In the genomic region with DNA sequence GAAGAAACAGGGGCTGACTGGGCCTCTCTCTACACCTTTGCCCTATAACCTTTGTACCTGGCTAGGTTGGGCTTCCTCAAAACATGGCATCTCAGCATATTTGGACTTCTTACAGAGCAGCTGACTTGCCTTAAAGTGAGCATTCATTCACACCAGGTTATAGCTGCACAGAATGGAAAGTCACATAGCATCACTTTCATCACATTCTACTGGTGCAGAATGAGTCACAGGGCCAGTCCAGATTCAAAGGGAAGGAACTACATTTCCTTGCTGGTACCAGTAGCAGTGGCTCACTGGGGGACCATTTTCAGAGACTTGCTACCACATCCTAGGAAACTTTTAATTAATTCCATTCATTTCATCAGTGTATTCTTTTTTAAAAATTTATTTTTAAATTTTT, we compare ENCODE assay signal across 1 cellular context.
TF ChIP-seq lines count a peak whose summit lies in the region.

No MANE protein-coding gene starts in this region.

TF ChIP-seq in GM12878, 131 proteins besides CTCF, POLR2A, EP300 and RAD21 (continued from another document):
- TF ChIP-seq, protein P1, sequence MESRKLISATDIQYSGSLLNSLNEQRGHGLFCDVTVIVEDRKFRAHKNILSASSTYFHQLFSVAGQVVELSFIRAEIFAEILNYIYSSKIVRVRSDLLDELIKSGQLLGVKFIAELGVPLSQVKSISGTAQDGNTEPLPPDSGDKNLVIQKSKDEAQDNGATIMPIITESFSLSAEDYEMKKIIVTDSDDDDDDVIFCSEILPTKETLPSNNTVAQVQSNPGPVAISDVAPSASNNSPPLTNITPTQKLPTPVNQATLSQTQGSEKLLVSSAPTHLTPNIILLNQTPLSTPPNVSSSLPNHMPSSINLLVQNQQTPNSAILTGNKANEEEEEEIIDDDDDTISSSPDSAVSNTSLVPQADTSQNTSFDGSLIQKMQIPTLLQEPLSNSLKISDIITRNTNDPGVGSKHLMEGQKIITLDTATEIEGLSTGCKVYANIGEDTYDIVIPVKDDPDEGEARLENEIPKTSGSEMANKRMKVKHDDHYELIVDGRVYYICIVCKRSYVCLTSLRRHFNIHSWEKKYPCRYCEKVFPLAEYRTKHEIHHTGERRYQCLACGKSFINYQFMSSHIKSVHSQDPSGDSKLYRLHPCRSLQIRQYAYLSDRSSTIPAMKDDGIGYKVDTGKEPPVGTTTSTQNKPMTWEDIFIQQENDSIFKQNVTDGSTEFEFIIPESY (IDR thresholded peaks at IDR 0.05): no peak
- TF ChIP-seq NBN (IDR thresholded peaks at IDR 0.05) (no peak), MTA2 (IDR thresholded peaks at IDR 0.05; ENCODE audit: low read depth) (no peak), RCOR1 (conservative IDR thresholded peaks at IDR 0.05; ENCODE audit: low read depth, low read length) (no peak), HDAC2 (IDR thresholded peaks at IDR 0.05) (no peak), GABPA (IDR thresholded peaks at IDR 0.05; ENCODE audit: low read depth) (no peak), CEBPB (IDR thresholded peaks at IDR 0.05; ENCODE audit: borderline replicate concordance in 1 of 2, low read depth in 2 of 2, low read length in 2 of 2) (no peak)
- TF ChIP-seq, protein P2, sequence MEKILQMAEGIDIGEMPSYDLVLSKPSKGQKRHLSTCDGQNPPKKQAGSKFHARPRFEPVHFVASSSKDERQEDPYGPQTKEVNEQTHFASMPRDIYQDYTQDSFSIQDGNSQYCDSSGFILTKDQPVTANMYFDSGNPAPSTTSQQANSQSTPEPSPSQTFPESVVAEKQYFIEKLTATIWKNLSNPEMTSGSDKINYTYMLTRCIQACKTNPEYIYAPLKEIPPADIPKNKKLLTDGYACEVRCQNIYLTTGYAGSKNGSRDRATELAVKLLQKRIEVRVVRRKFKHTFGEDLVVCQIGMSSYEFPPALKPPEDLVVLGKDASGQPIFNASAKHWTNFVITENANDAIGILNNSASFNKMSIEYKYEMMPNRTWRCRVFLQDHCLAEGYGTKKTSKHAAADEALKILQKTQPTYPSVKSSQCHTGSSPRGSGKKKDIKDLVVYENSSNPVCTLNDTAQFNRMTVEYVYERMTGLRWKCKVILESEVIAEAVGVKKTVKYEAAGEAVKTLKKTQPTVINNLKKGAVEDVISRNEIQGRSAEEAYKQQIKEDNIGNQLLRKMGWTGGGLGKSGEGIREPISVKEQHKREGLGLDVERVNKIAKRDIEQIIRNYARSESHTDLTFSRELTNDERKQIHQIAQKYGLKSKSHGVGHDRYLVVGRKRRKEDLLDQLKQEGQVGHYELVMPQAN (conservative IDR thresholded peaks at IDR 0.05): no peak
- TF ChIP-seq, protein P3, sequence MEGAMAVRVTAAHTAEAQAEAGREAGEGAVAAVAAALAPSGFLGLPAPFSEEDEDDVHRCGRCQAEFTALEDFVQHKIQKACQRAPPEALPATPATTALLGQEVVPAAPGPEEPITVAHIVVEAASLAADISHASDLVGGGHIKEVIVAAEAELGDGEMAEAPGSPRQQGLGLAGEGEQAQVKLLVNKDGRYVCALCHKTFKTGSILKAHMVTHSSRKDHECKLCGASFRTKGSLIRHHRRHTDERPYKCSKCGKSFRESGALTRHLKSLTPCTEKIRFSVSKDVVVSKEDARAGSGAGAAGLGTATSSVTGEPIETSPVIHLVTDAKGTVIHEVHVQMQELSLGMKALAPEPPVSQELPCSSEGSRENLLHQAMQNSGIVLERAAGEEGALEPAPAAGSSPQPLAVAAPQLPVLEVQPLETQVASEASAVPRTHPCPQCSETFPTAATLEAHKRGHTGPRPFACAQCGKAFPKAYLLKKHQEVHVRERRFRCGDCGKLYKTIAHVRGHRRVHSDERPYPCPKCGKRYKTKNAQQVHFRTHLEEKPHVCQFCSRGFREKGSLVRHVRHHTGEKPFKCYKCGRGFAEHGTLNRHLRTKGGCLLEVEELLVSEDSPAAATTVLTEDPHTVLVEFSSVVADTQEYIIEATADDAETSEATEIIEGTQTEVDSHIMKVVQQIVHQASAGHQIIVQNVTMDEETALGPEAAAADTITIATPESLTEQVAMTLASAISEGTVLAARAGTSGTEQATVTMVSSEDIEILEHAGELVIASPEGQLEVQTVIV (IDR thresholded peaks at IDR 0.05; ENCODE audit: borderline replicate concordance, partially characterized antibody): no peak
- TF ChIP-seq, protein P4, sequence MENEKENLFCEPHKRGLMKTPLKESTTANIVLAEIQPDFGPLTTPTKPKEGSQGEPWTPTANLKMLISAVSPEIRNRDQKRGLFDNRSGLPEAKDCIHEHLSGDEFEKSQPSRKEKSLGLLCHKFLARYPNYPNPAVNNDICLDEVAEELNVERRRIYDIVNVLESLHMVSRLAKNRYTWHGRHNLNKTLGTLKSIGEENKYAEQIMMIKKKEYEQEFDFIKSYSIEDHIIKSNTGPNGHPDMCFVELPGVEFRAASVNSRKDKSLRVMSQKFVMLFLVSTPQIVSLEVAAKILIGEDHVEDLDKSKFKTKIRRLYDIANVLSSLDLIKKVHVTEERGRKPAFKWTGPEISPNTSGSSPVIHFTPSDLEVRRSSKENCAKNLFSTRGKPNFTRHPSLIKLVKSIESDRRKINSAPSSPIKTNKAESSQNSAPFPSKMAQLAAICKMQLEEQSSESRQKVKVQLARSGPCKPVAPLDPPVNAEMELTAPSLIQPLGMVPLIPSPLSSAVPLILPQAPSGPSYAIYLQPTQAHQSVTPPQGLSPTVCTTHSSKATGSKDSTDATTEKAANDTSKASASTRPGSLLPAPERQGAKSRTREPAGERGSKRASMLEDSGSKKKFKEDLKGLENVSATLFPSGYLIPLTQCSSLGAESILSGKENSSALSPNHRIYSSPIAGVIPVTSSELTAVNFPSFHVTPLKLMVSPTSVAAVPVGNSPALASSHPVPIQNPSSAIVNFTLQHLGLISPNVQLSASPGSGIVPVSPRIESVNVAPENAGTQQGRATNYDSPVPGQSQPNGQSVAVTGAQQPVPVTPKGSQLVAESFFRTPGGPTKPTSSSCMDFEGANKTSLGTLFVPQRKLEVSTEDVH (IDR thresholded peaks at IDR 0.05; ENCODE audit: low read depth, partially characterized antibody): no peak
- TF ChIP-seq, protein P5, sequence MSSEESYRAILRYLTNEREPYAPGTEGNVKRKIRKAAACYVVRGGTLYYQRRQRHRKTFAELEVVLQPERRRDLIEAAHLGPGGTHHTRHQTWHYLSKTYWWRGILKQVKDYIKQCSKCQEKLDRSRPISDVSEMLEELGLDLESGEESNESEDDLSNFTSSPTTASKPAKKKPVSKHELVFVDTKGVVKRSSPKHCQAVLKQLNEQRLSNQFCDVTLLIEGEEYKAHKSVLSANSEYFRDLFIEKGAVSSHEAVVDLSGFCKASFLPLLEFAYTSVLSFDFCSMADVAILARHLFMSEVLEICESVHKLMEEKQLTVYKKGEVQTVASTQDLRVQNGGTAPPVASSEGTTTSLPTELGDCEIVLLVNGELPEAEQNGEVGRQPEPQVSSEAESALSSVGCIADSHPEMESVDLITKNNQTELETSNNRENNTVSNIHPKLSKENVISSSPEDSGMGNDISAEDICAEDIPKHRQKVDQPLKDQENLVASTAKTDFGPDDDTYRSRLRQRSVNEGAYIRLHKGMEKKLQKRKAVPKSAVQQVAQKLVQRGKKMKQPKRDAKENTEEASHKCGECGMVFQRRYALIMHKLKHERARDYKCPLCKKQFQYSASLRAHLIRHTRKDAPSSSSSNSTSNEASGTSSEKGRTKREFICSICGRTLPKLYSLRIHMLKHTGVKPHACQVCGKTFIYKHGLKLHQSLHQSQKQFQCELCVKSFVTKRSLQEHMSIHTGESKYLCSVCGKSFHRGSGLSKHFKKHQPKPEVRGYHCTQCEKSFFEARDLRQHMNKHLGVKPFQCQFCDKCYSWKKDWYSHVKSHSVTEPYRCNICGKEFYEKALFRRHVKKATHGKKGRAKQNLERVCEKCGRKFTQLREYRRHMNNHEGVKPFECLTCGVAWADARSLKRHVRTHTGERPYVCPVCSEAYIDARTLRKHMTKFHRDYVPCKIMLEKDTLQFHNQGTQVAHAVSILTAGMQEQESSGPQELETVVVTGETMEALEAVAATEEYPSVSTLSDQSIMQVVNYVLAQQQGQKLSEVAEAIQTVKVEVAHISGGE (CRISPR knock-in tag; IDR thresholded peaks at IDR 0.05): no peak
TF ChIP-seq in GM12878: peak in this region for 0.
